Comparison of ENCODE assay signal across 21 cellular contexts in genomic region chr3:151462278-151462779, GRCh38. TPM values are rescaled to one million over a fixed set of nuclear protein-coding genes. Genes with fewer than 3 reads are reported as not detected.
DNase-seq lines count a peak whose midpoint lies in the region; FAIRE-seq and TF ChIP-seq lines count a peak whose summit lies in the region.
"Had no signal": no experiment of that assay in that cellular context is flagged by ENCODE, and none has a peak within 500 bp of the region (broad histone marks: within the 10 kb centered on the region; RNA-seq: fewer than 3 reads in every experiment).

No MANE protein-coding gene starts in this region.

- H3K4me2 ChIP-seq in BLaER1 (peak overlapping the region; percentile 26; the same call in 1 of the 2 replicates), OCI-LY7 (ENCODE audit: low read length) (no peak overlapping the region)
- H3K4me2 ChIP-seq: A549, GM23338 had no signal

- intact Hi-C loops in OCI-LY7 (cut with micrococcal nuclease; ENCODE audit: unreplicated experiment): loop anchor here (10.0 kb wide), 1 partner anchor 452 kb away; no protein-coding TSS in a partner anchor

- H3K36me3 ChIP-seq in BLaER1 (no peaks in the 10 kb centered on the region), OCI-LY7 (ENCODE audit: insufficient read depth, low read length) (no peaks in the 10 kb centered on the region)
- H3K36me3 ChIP-seq: BE2C had no signal

- no peaks in the 10 kb centered on the region for H3K9me3 ChIP-seq in BLaER1
- no peaks in the 10 kb centered on the region for H3K9me3 ChIP-seq in OCI-LY7 (ENCODE audit: low read length)
- H3K9me3 ChIP-seq: A549, BE2C had no signal

- no peaks in the 10 kb centered on the region for H3K36me3 Mint-ChIP-seq in nephron (ENCODE audit: low read depth)
- H3K36me3 Mint-ChIP-seq: CD4-positive, alpha-beta memory T cell had no signal

- H3K27ac ChIP-seq in BLaER1 (no peak overlapping the region), OCI-LY7 (ENCODE audit: low read depth, low read length, poor library complexity, severe bottlenecking) (no peak overlapping the region)
- H3K27ac ChIP-seq: A549 had no signal

- H3K9me3 Mint-ChIP-seq in nephron: no peaks in the 10 kb centered on the region
- H3K9me3 Mint-ChIP-seq: CD4-positive, alpha-beta memory T cell; GM23338; H9; HFFc6 had no signal

- H3K4me1 ChIP-seq in BLaER1 (peaks cover 14% of the 10 kb centered on the region; the same call in 1 of the 2 replicates), OCI-LY7 (ENCODE audit: insufficient read depth, low read length, poor library complexity, severe bottlenecking) (no peaks in the 10 kb centered on the region)

- no peak for FAIRE-seq in RCC 7860 (lab: Jason Lieb, UNC)
- FAIRE-seq: A549, GM12878 had no signal

- H4K20me1 ChIP-seq in BLaER1 (no peaks in the 10 kb centered on the region), OCI-LY7 (ENCODE audit: insufficient read depth, low read length) (no peaks in the 10 kb centered on the region)

- H3K27me3 ChIP-seq in BLaER1: no peaks in the 10 kb centered on the region
- H3K27me3 ChIP-seq: BE2C had no signal

- no TSS peak for BruUV-seq in OCI-LY7 (replicated peaks; lab: Mats Ljungman, UMichigan)

- no peak overlapping the region for H3K27ac Mint-ChIP-seq in nephron
- H3K27ac Mint-ChIP-seq: CD4-positive, alpha-beta memory T cell; GM23338; H9; HFFc6 had no signal

- POLR2A ChIA-PET in HEK293T (lab: Yijun Ruan, JAX) (no interaction called here), OCI-LY7 (lab: Charles Lee) (no interaction called here)

- H3K4me1 Mint-ChIP-seq in nephron: peaks cover 16% of the 10 kb centered on the region

- H2AFZ ChIP-seq in OCI-LY7 (ENCODE audit: low read length): no peak overlapping the region
- H2AFZ ChIP-seq: GM23338 had no signal

- H3K9me2 ChIP-seq in OCI-LY7 (ENCODE audit: insufficient read depth, low read length): no peaks in the 10 kb centered on the region

- H3K79me2 ChIP-seq in OCI-LY7 (ENCODE audit: insufficient read depth, low read depth, low read length): no peaks in the 10 kb centered on the region

- no peak for TF ChIP-seq CTCF in nephron (IDR thresholded peaks at IDR 0.05; ENCODE audit: unreplicated experiment in 3 of 3)
- TF ChIP-seq CTCF in OCI-LY7 (conservative IDR thresholded peaks at IDR 0.05; ENCODE audit: low read length): no peak

- CTCF ChIA-PET in HEK293T (lab: Yijun Ruan, JAX) (no interaction called here), OCI-LY7 (lab: Charles Lee; ENCODE audit: unreplicated experiment) (no interaction called here)

- H3K9ac ChIP-seq in BLaER1: no peak overlapping the region

- DNase-seq in HEK293T (ENCODE audit: extremely low spot score) (no peak), OCI-LY7 (ENCODE audit: low spot score) (no peak), RCC 7860 (ENCODE audit: low spot score) (no peak), DMS79 (lab: John Stamatoyannopoulos, UW) (no peak)
- DNase-seq: 8988T; ACHN; AML-193; BE2C; C1 segment of cervical spinal cord; CD4-positive, alpha-beta memory T cell; COR-L47; DMS153; EL; GDM1; H9; HFFc6 had no signal

- H3K4me3 Mint-ChIP-seq in nephron: peak overlapping the region in 2 of 3 experiments; percentile 25 to 32
- H3K4me3 Mint-ChIP-seq: CD4-positive, alpha-beta memory T cell; H9; HFFc6 had no signal

- H3K27me3 Mint-ChIP-seq in nephron (ENCODE audit: low read depth): peaks cover 29% of the 10 kb centered on the region

- H3K4me3 ChIP-seq in BLaER1 (no peak overlapping the region), OCI-LY7 (ENCODE audit: low read depth, low read length, poor library complexity, severe bottlenecking) (no peak overlapping the region)
- H3K4me3 ChIP-seq: A549, GM12878, GM23338 had no signal

TF ChIP-seq in HEK293T, 16 proteins besides CTCF, POLR2A, EP300 and RAD21:
- TF ChIP-seq FOXK2 (IDR thresholded peaks at IDR 0.05): no peak
- no peak for TF ChIP-seq ARNT (IDR thresholded peaks at IDR 0.05)
- peak; percentile 35; the same call in 1 of the 2 replicates for TF ChIP-seq PKNOX1 (IDR thresholded peaks at IDR 0.05)
- TF ChIP-seq HDGF (IDR thresholded peaks at IDR 0.05; ENCODE audit: borderline replicate concordance): no peak
- TF ChIP-seq L3MBTL2 (conservative IDR thresholded peaks at IDR 0.05): no peak
- no peak for TF ChIP-seq LEF1 (IDR thresholded peaks at IDR 0.05; ENCODE audit: borderline replicate concordance)
- no peak for TF ChIP-seq NFRKB (IDR thresholded peaks at IDR 0.05)
- no peak for TF ChIP-seq BHLHE40 (IDR thresholded peaks at IDR 0.05; ENCODE audit: borderline replicate concordance)

RNA-seq across cellular contexts. Expression of gene IGSF10, which starts 1.5 kb away (rescaled TPM):
- not detected in 2 replicates for total RNA-seq in OCI-LY7 (2014; rRNA removed; shearing (Covaris generic))
- not detected in 2 replicates for total RNA-seq in OCI-LY7 (2022)
- total RNA-seq: CD4-positive, alpha-beta memory T cell had no signal
